ENCODE assay signal across 8 cellular contexts in the genomic region with DNA sequence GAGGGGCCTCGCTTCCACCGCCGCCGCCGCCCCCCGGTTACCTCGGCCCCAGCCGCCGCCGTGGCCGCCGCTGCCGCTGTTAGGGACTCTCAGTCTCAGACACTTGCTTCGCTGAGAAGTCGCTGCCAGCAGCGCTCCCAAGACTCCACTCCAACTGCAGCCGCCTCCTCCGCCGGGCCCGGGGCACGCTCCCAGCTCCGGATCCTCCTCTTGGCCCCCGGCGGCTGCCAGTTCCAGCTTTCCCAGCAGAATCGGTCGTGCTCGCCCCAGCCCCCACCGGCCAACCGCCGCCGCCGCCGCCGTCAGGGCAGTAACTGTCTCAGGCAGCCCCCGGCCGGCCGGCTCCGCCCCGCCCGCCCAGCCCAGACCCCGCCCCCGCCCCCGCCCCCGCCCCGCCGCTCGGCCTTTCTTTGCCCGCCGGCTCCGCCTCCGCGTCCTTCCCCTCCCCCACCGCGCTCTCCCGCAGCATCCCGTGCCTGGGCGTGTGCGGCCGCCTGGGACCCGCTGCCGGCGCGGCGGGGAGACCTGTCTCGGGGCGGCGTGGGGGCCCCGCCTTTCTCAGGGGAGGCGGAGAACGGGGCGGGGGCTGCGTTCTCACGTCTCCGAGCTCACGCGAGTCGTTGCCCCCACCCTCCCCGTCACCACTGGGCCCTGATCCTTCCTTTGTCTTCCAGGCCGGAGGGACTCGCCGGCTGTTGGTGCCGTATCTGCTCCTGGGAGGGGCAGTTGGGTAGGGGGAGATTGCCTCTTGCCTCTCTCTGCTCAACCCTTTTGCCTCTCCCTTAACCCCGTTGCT. TPM values are rescaled to one million over a fixed set of nuclear protein-coding genes. Genes with fewer than 3 reads are reported as not detected.
A peak's percentile ranks its signal among the peaks of the same experiment; 100 is the strongest.
DNase-seq lines count a peak whose midpoint lies in the region; ATAC-seq and TF ChIP-seq lines count a peak whose summit lies in the region.

Gene ANKRD50 (minus strand): TSS at position 316 of the 796 bp plus-strand sequence. CDS start 2,221 bp downstream, outside the sequence.

- peak in 1 of 2 donors; percentile 38 for TF ChIP-seq POLR2A in lower leg skin (IDR thresholded peaks at IDR 0.05)

- DNase-seq in NCI-H524 (lab: John Stamatoyannopoulos, UW) (peak; percentile 77 to 85), ecto neural progenitor cell (ENCODE audit: low spot score) (peak; percentile 95), lower leg skin (ENCODE audit: low spot score in 2 of 2) (peak; percentile 86 to 97)
- DNase-seq in activated CD4-positive, alpha-beta T cell treated with anti-CD3 and anti-CD28 coated beads, Interleukin-2, amount 50 U/mL, for 4 hours: peak; percentile 13 to 34
- DNase-seq in stimulated activated CD4-positive, alpha-beta T cell treated with anti-CD3 and anti-CD28 coated beads, Interleukin-4, amount 100 ng/mL, for 24 hours: peak; percentile 43

- H3K4me2 ChIP-seq in BLaER1 treated with 17β-estradiol and CSF1 and Interleukin-3, amounts not matched to agents 10 nM and 100 nM: peak within 1 kb of the TSS; percentile 85 to 95 (median 92)

- H3K4me1 ChIP-seq in BLaER1 treated with 17β-estradiol and CSF1 and Interleukin-3, amounts not matched to agents 10 nM and 100 nM: peaks cover 32 to 46% (median 41%) of the 10 kb centered on the region in 10 experiments

- intact Hi-C loops in lower leg skin (cut with DNase I; ENCODE audit: low total_unique reads): no loop called here

- H3K36me3 ChIP-seq in BLaER1 treated with 17β-estradiol and CSF1 and Interleukin-3, amounts not matched to agents 10 nM and 100 nM: peaks cover 0 to 15% (median under 1%) of the 10 kb centered on the region in 11 experiments; a peak in 10 of 22 replicates

- peak; percentile 83 for ATAC-seq in GM19324 (IDR thresholded peaks at IDR 0.05; ENCODE audit: low FRiP score, unreplicated experiment)
- peak; percentile 76 for ATAC-seq in HG03457 (IDR thresholded peaks at IDR 0.05; ENCODE audit: unreplicated experiment)

- TF ChIP-seq CTCF in lower leg skin (IDR thresholded peaks at IDR 0.05): no peak

- H3K27me3 ChIP-seq in BLaER1 treated with 17β-estradiol and CSF1 and Interleukin-3, amounts not matched to agents 10 nM and 100 nM: no peaks in the 10 kb centered on the region

- H3K4me3 ChIP-seq in BLaER1 treated with 17β-estradiol and CSF1 and Interleukin-3, amounts not matched to agents 10 nM and 100 nM: peak within 1 kb of the TSS; percentile 79 to 97 (median 90)
- H3K4me3 ChIP-seq in lower leg skin (ENCODE audit: low read depth, poor library complexity, severe bottlenecking): peak within 1 kb of the TSS; percentile 65

- H4K20me1 ChIP-seq in BLaER1 treated with 17β-estradiol and CSF1 and Interleukin-3, amounts not matched to agents 10 nM and 100 nM: peaks cover 14 to 44% (median 35%) of the 10 kb centered on the region in 11 experiments; a peak in 20 of 22 replicates

- peak within 1 kb of the TSS; percentile 89 to 99 (median 97) for H3K9ac ChIP-seq in BLaER1 treated with 17β-estradiol and CSF1 and Interleukin-3, amounts not matched to agents 10 nM and 100 nM

- H3K9me3 ChIP-seq in BLaER1 treated with 17β-estradiol and CSF1 and Interleukin-3, amounts not matched to agents 10 nM and 100 nM (replicated peaks in 1 of 11): no peaks in the 10 kb centered on the region

- 1 to 2% methylated on average over 6 to 34 of the region's 83 CpGs for WGBS in lower leg skin, 2 donors

- H3K27ac ChIP-seq in BLaER1 treated with 17β-estradiol and CSF1 and Interleukin-3, amounts not matched to agents 10 nM and 100 nM: peak within 1 kb of the TSS; percentile 91 to 100 (median 93)

RNA-seq across cellular contexts. Expression of gene ANKRD50, which starts in this region (rescaled TPM):
- total RNA-seq in lower leg skin: 10 to 100 TPM; 21.8 to 26.4 (median 22.7) TPM

Comparison
In these comparisons a context has a peak if more than half of its experiments do, and no peak if none do; other contexts are left out.
1. Peak in every context shown above with its lines: DNase-seq, ATAC-seq, H3K4me3 ChIP-seq and H3K27ac ChIP-seq.
2. DNase-seq: peak in every context shown above with its lines; median percentile 95 in ecto neural progenitor cell; 92 in lower leg skin; 81 in NCI-H524; 43 in stimulated activated CD4-positive, alpha-beta T cell treated with anti-CD3 and anti-CD28 coated beads, Interleukin-4, amount 100 ng/mL, for 24 hours; 24 in activated CD4-positive, alpha-beta T cell treated with anti-CD3 and anti-CD28 coated beads, Interleukin-2, amount 50 U/mL, for 4 hours.